ENCODE assay signal across 8 cellular contexts in genomic region chr10:73110345-73110849, GRCh38. TPM values are rescaled to one million over a fixed set of nuclear protein-coding genes. Genes with fewer than 3 reads are reported as not detected.
DNase-seq lines count a peak whose midpoint lies in the region; ATAC-seq and TF ChIP-seq lines count a peak whose summit lies in the region.

Gene NUDT13, plus strand, starts transcription at chr10:73110455. Its CDS starts 3,911 bp downstream, at chr10:73114366.

- H3K27me3 Mint-ChIP-seq in neural progenitor cell (ENCODE audit: insufficient read depth, low read depth) = peaks cover 4% of the 10 kb centered on the region

- H3K79me2 ChIP-seq in neural progenitor cell (ENCODE audit: low read depth) = no peaks in the 10 kb centered on the region

- H3K27ac ChIP-seq in SJCRH30 (peak within 1 kb of the TSS; percentile 13; the same call in 1 of the 2 replicates), neural progenitor cell (no peak within 1 kb of the TSS), upper lobe of left lung (peak within 1 kb of the TSS; percentile 71 to 92 (median 83))

- H4K20me1 ChIP-seq in neural progenitor cell (ENCODE audit: low read depth) = no peaks in the 10 kb centered on the region

- peak within 1 kb of the TSS; percentile 95 for H3K27ac Mint-ChIP-seq in neural progenitor cell

- H3K36me3 ChIP-seq in SJCRH30 (peaks cover 7% of the 10 kb centered on the region; the same call in 1 of the 2 replicates), neural progenitor cell (no peaks in the 10 kb centered on the region), upper lobe of left lung (no peaks in the 10 kb centered on the region)

- TF ChIP-seq POLR2A in upper lobe of left lung (IDR thresholded peaks at IDR 0.05) = peak in 1 of 4 donors; percentile 55

- H3K27me3 ChIP-seq in SJCRH30 (no peaks in the 10 kb centered on the region), neural progenitor cell (no peaks in the 10 kb centered on the region), upper lobe of left lung (no peaks in the 10 kb centered on the region)

- WGBS in upper lobe of left lung, 2 donors = 0 to 2% methylated on average over 5 of the region's 5 CpGs

- peak within 1 kb of the TSS; percentile 88 for H3K4me3 Mint-ChIP-seq in neural progenitor cell

- H3K9me3 Mint-ChIP-seq in neural progenitor cell = peaks cover 3% of the 10 kb centered on the region

- H3K4me3 ChIP-seq in SJCRH30 = peak within 1 kb of the TSS; percentile 45
- H3K4me3 ChIP-seq in neural progenitor cell = peak within 1 kb of the TSS; percentile 61
- peak within 1 kb of the TSS; percentile 49 to 50 (median 49) for H3K4me3 ChIP-seq in upper lobe of left lung

- H3K4me1 ChIP-seq in SJCRH30 = no peaks in the 10 kb centered on the region
- H3K4me1 ChIP-seq in neural progenitor cell = no peaks in the 10 kb centered on the region
- peaks cover 0 to 8% (median 3%) of the 10 kb centered on the region in 4 donors for H3K4me1 ChIP-seq in upper lobe of left lung

- H2AFZ ChIP-seq in neural progenitor cell (replicated peaks) = peak within 1 kb of the TSS; percentile 53

- peaks cover 21% of the 10 kb centered on the region for H3K36me3 Mint-ChIP-seq in neural progenitor cell

- TF ChIP-seq CTCF in GM10266 (IDR thresholded peaks at IDR 0.05; ENCODE audit: control insufficient read depth, insufficient read depth, low read depth, missing control alignments) (no peak), neural progenitor cell (IDR thresholded peaks at IDR 0.05) (no peak), upper lobe of left lung (IDR thresholded peaks at IDR 0.05) (no peak)

- peak within 1 kb of the TSS; percentile 79 for H3K4me2 ChIP-seq in neural progenitor cell

- no peak for TF ChIP-seq EP300 in upper lobe of left lung (IDR thresholded peaks at IDR 0.05)

- peaks cover 3% of the 10 kb centered on the region for H3K4me1 Mint-ChIP-seq in neural progenitor cell

- no peak within 1 kb of the TSS for H3K9ac ChIP-seq in neural progenitor cell

- peak; percentile 62 for DNase-seq in GM10266 (ENCODE audit: extremely low spot score)
- peak; percentile 36 to 62 for DNase-seq in SJCRH30
- DNase-seq in activated naive CD8-positive, alpha-beta T cell treated with anti-CD3 and anti-CD28 coated beads, Interleukin-2, amount 50 U/mL, for 16 hours (ENCODE audit: low read depth, low spot score) = peak; percentile 0
- peak; percentile 81 for DNase-seq in glomerular visceral epithelial cell (ENCODE audit: extremely low spot score)
- DNase-seq in neural progenitor cell (ENCODE audit: low spot score) = peak; percentile 66
- DNase-seq in upper lobe of left lung = peak in 1 of 2 donors; percentile 83

- H3K9me3 ChIP-seq in SJCRH30 (replicated peaks) (0 out of 2 replicates have a peak, but pooled peaks cover 2% of the 10 kb centered on the region), neural progenitor cell (ENCODE audit: low read depth) (no peaks in the 10 kb centered on the region), upper lobe of left lung (no peaks in the 10 kb centered on the region)

- peaks cover 9% of the 10 kb centered on the region for H3F3A ChIP-seq in neural progenitor cell (ENCODE audit: low read depth)

- ATAC-seq in HG03342 (IDR thresholded peaks at IDR 0.05; ENCODE audit: unreplicated experiment) = peak; percentile 70
- peak; percentile 96 to 98 for ATAC-seq in upper lobe of left lung (ENCODE audit: low FRiP score in 2 of 2)
- ATAC-seq in HG03520 (IDR thresholded peaks at IDR 0.05; ENCODE audit: unreplicated experiment) = no peak

RNA-seq across cellular contexts. Expression of gene NUDT13, which starts in this region (rescaled TPM):
- 0.49 and 0.84 TPM in 2 replicates for total RNA-seq in SJCRH30 (2014; rRNA removed; shearing (Covaris generic))
- total RNA-seq in neural progenitor cell (ENCODE audit: low replicate concordance) = 2.4 and 3.0 TPM in 2 replicates
- total RNA-seq in upper lobe of left lung = 1 to 10 TPM; 1.0 to 4.6 (median 2.7) TPM

Comparison
In these comparisons a context has a peak if more than half of its experiments do, and no peak if none do; other contexts are left out.
1. Peak in DNase-seq, H3K4me3 ChIP-seq and H3K27ac ChIP-seq in SJCRH30; RNA of the gene not detected or under 1 TPM.